Comparison of ENCODE assay signal across 29 cellular contexts in genomic region chr15:74604983-74605809, GRCh38. TPM values are rescaled to one million over a fixed set of nuclear protein-coding genes. Genes with fewer than 3 reads are reported as not detected.
DNase-seq lines count a peak whose midpoint lies in the region; ATAC-seq, FAIRE-seq and TF ChIP-seq lines count a peak whose summit lies in the region.
"Had no signal": no experiment of that assay in that cellular context is flagged by ENCODE, and none has a peak within 500 bp of the region (broad histone marks: within the 10 kb centered on the region; RNA-seq: fewer than 3 reads in every experiment).

No MANE protein-coding gene starts in this region.

- no TSS peak for BruUV-seq in HepG2 (replicated peaks; lab: Mats Ljungman, UMichigan)

- H2AFZ ChIP-seq in HepG2 (ENCODE audit: low read length): no peak overlapping the region
- H2AFZ ChIP-seq: neural progenitor cell had no signal

- POLR2A ChIA-PET in HepG2 (lab: Yijun Ruan, JAX): no interaction called here

- peak; percentile 40 for FAIRE-seq in HepG2 (lab: Jason Lieb, UNC)
- FAIRE-seq: endometrium, K562, TTC549 had no signal

- DNase-seq in DMS153 treated with DMSO at 0.1 percent for 48 hours (lab: John Stamatoyannopoulos, UW; ENCODE audit: unreplicated experiment) (peak; percentile 3), M059J (ENCODE audit: low read depth) (peak; percentile 28), NCI-H748 (lab: John Stamatoyannopoulos, UW; ENCODE audit: unreplicated experiment) (peak; percentile 73), HepG2 (ENCODE audit: low spot score) (peak; percentile 22), omental fat pad (ENCODE audit: low spot score) (no peak), Right ventricle myocardium inferior (ENCODE audit: missing footprints) (no peak)
- DNase-seq: activated CD4-positive, alpha-beta T cell treated with anti-CD3 and anti-CD28 coated beads for 4 hours; activated gamma-delta T cell; activated naive CD8-positive, alpha-beta T cell treated with anti-CD3 and anti-CD28 coated beads, Interleukin-2, amount 50 U/mL, for 24 hours; activated T-cell treated with anti-CD3 and anti-CD28 coated beads, Interleukin-2, amount 50 U/mL, for 24 hours; Calu3; GOT3; immature natural killer cell; left colon; NCI-H1417 treated with DMSO at 0.1 percent for 48 hours; NCI-H82; stimulated activated CD4-positive, alpha-beta T cell treated with anti-CD3 and anti-CD28 coated beads, Interleukin-12 subunit alpha, Interleukin-12 subunit beta, amount 100 ng/mL, for 4 hours; stimulated activated CD4-positive, alpha-beta T cell treated with anti-CD3 and anti-CD28 coated beads, Interleukin-4, amount 100 ng/mL, for 1 hour; upper lobe of right lung had no signal

- H3K79me2 ChIP-seq in HepG2 (ENCODE audit: insufficient read depth, low read length): no peaks in the 10 kb centered on the region

- TF ChIP-seq POLR2A in HepG2 (IDR thresholded peaks at IDR 0.05; ENCODE audit: insufficient read depth in 1 of 2, low read depth in 2 of 2, low read length in 2 of 2): no peak

- H3K36me3 ChIP-seq in HepG2 (replicated peaks in 1 of 2; ENCODE audit: control insufficient read depth in 1 of 2, insufficient read depth in 2 of 2, low read length in 2 of 2): no peaks in the 10 kb centered on the region
- H3K36me3 ChIP-seq: gastroesophageal sphincter, neural progenitor cell, suprapubic skin, upper lobe of right lung had no signal

- in situ Hi-C loops in HepG2 (cut with HindIII; ENCODE audit: extremely low pct_ligation_motif_present, low pct_unique_long_range_greater_than_20kb): no loop called here

- intact Hi-C loops in HepG2 (cut with micrococcal nuclease; ENCODE audit: unreplicated experiment): no loop called here
- intact Hi-C loops in Right ventricle myocardium inferior (cut with DNase I): no loop called here

- no peak for TF ChIP-seq RAD21 in HepG2 (CRISPR knock-in tag; IDR thresholded peaks at IDR 0.05)

- peaks cover 32% of the 10 kb centered on the region for H3K4me1 ChIP-seq in HepG2 (ENCODE audit: insufficient read depth, low read length)
- H3K4me1 ChIP-seq: suprapubic skin, upper lobe of right lung had no signal

- TF ChIP-seq EP300 in HepG2 (IDR thresholded peaks at IDR 0.05; ENCODE audit: low read depth in 2 of 2, low read length in 2 of 2) (no peak), HepG2 (CRISPR knock-in tag; IDR thresholded peaks at IDR 0.05; ENCODE audit: borderline replicate concordance) (no peak)

- H4K20me1 ChIP-seq in HepG2 (ENCODE audit: insufficient read depth, low read length): no peaks in the 10 kb centered on the region

- no peaks in the 10 kb centered on the region for H3K9me3 ChIP-seq in HepG2 (ENCODE audit: low read length)
- H3K9me3 ChIP-seq: gastroesophageal sphincter, suprapubic skin, upper lobe of right lung had no signal

- H3K4me3 ChIP-seq in HepG2 (replicated peaks in 1 of 3; ENCODE audit: insufficient read depth in 1 of 3, low read depth in 2 of 3, low read length in 3 of 3): no peak overlapping the region
- H3K4me3 ChIP-seq: gastroesophageal sphincter, K562, neural progenitor cell, SK-N-MC, suprapubic skin, upper lobe of right lung had no signal

- H3K27ac ChIP-seq in HepG2 (ENCODE audit: extremely low read length, insufficient read depth, low read length): no peak overlapping the region
- H3K27ac ChIP-seq: gastroesophageal sphincter, neural progenitor cell, RWPE1, SK-N-MC, suprapubic skin, upper lobe of right lung had no signal

- CTCF ChIA-PET in HepG2 (lab: Yijun Ruan, JAX; ENCODE audit: low intra/inter-chr PET ratio, low total read pairs): no interaction called here

- TF ChIP-seq CTCF in HepG2 (CRISPR knock-in tag; IDR thresholded peaks at IDR 0.05) (peak; percentile 39), omental fat pad (IDR thresholded peaks at IDR 0.05) (no peak)

- H3K9ac ChIP-seq in HepG2 (ENCODE audit: insufficient read depth, low read depth, low read length): no peak overlapping the region
- H3K9ac ChIP-seq: neural progenitor cell had no signal

- ATAC-seq in HepG2 (peak; percentile 12; the same call in 1 of the 3 replicates), omental fat pad (ENCODE audit: low FRiP score) (no peak), Right ventricle myocardium inferior (no peak), HG02938 (IDR thresholded peaks at IDR 0.05; ENCODE audit: unreplicated experiment) (no peak)
- ATAC-seq: activated naive CD8-positive, alpha-beta T cell treated with anti-CD3 and anti-CD28 coated beads, Interleukin-2, amount 50 U/mL, for 24 hours; gastroesophageal sphincter; K562; left colon; sciatic nerve; upper lobe of right lung had no signal

- peaks cover 11 to 31% of the 10 kb centered on the region in 2 experiments for H3K27me3 ChIP-seq in HepG2 (ENCODE audit: control insufficient read depth in 1 of 2, insufficient read depth in 2 of 2, low read length in 2 of 2)
- H3K27me3 ChIP-seq: gastroesophageal sphincter, neural progenitor cell, suprapubic skin, upper lobe of right lung had no signal

- WGBS in HepG2 (ENCODE audit: low lambda C conversion rate): under 1% methylated on average over 7 of the region's 12 CpGs

- H3K4me2 ChIP-seq in HepG2 (ENCODE audit: low read depth, low read length): no peak overlapping the region
- H3K4me2 ChIP-seq: neural progenitor cell had no signal

TF ChIP-seq in HepG2, 621 proteins besides CTCF, POLR2A, EP300 and RAD21:
- TF ChIP-seq ETS1 (CRISPR knock-in tag; IDR thresholded peaks at IDR 0.05): no peak
- TF ChIP-seq ZBTB20 (CRISPR knock-in tag; IDR thresholded peaks at IDR 0.05; ENCODE audit: borderline replicate concordance, low read depth): no peak
- TF ChIP-seq HNRNPK (IDR thresholded peaks at IDR 0.05; ENCODE audit: low read depth, low read length, poor library complexity, severe bottlenecking): no peak
- TF ChIP-seq ZFX (CRISPR knock-in tag; IDR thresholded peaks at IDR 0.05; ENCODE audit: low read depth): 0 out of 2 replicates have a peak, but pooled peaks have one; percentile 15
- 0 out of 2 replicates have a peak, but pooled peaks have one; percentile 6 for TF ChIP-seq GABPA (IDR thresholded peaks at IDR 0.05; ENCODE audit: low read depth, low read length)
- no peak for TF ChIP-seq GABPA (CRISPR knock-in tag; IDR thresholded peaks at IDR 0.05; ENCODE audit: low read depth)
- peak; percentile 27; the same call in 1 of the 2 replicates for TF ChIP-seq STAG1 (CRISPR knock-in tag; IDR thresholded peaks at IDR 0.05)
- no peak for TF ChIP-seq HOXA7 (CRISPR knock-in tag; IDR thresholded peaks at IDR 0.05)
- TF ChIP-seq FOSL2 (CRISPR knock-in tag; IDR thresholded peaks at IDR 0.05): no peak
TF ChIP-seq in HepG2: peak in this region for 3.

RNA-seq across cellular contexts. Expression of gene CLK3, which starts 10.4 kb away (rescaled TPM):
- 60.7 and 81.1 TPM in 2 replicates for total RNA-seq in M059J (2014; rRNA removed; shearing (Covaris generic))
- total RNA-seq in HepG2 (2016; rRNA removed; fragmentation: Illumina TruSeq; extraction: Trizol) (31.4 and 41.5 TPM in 2 replicates), omental fat pad (100 to 1,000 TPM in 2 of 4 donors, 10 to 100 TPM in 2; 83.8 to 153 (median 103) TPM), Right ventricle myocardium inferior (47.3 TPM)
- 21.2 TPM in 2 replicates for total RNA-seq in HepG2 (2016; cell fraction: cytosol; rRNA removed; fragmentation: Illumina TruSeq; extraction: Trizol; ENCODE audit: low read depth)
- 29.0 and 39.7 TPM in 2 replicates for total RNA-seq in HepG2 (2016; cell fraction: insoluble cytoplasmic fraction; rRNA removed; fragmentation: Illumina TruSeq; extraction: Trizol)
- total RNA-seq in HepG2 (2016; cell fraction: membrane; rRNA removed; fragmentation: Illumina TruSeq; extraction: Trizol): 19.8 and 21.9 TPM in 2 replicates
- total RNA-seq in HepG2 (2016; cell fraction: nucleus; rRNA removed; fragmentation: Illumina TruSeq; extraction: Trizol): 49.0 and 49.2 TPM in 2 replicates
- polyA plus RNA-seq in HepG2 (2011; rRNA removed): 82.0 and 89.1 TPM in 2 replicates
- 59.3 and 68.4 TPM in 2 replicates for polyA plus RNA-seq in HepG2 (2011; cell fraction: cytosol; rRNA removed)
- polyA plus RNA-seq in HepG2 (2011; cell fraction: nucleus; rRNA removed): 264 and 302 TPM in 2 replicates
- polyA plus RNA-seq in HepG2 (2012): 34.0 and 40.7 TPM in 2 replicates
- polyA plus RNA-seq in HepG2 (2016; cell fraction: cytosol; fragmentation: Illumina TruSeq; extraction: Trizol; ENCODE audit: low read depth): 8.0 and 8.4 TPM in 2 replicates
- 33.8 and 35.7 TPM in 2 replicates for polyA plus RNA-seq in HepG2 (2016; cell fraction: insoluble cytoplasmic fraction; fragmentation: Illumina TruSeq; extraction: Trizol; ENCODE audit: low read depth)
- 11.6 and 14.5 TPM in 2 replicates for polyA plus RNA-seq in HepG2 (2016; cell fraction: membrane; fragmentation: Illumina TruSeq; extraction: Trizol; ENCODE audit: low read depth)
- polyA plus RNA-seq in HepG2 (2016; cell fraction: nucleus; fragmentation: Illumina TruSeq; extraction: Trizol; ENCODE audit: insufficient read depth, low read depth): 101 and 109 TPM in 2 replicates
- polyA minus RNA-seq in HepG2 (2011; rRNA and poly(A)+ RNA removed; ENCODE audit: low replicate concordance): 181 and 249 TPM in 2 replicates
- polyA minus RNA-seq in HepG2 (2011; cell fraction: cytosol; rRNA and poly(A)+ RNA removed): 23.0 and 27.8 TPM in 2 replicates
- 142 and 155 TPM in 2 replicates for polyA minus RNA-seq in HepG2 (2011; cell fraction: nucleus; rRNA and poly(A)+ RNA removed)

Comparison
In these comparisons a context has a peak if more than half of its experiments do, and no peak if none do; other contexts are left out.
1. DNase-seq: peak in DMS153 treated with DMSO at 0.1 percent for 48 hours (single experiment), M059J (single experiment), NCI-H748 (single experiment) and HepG2 (single experiment); none in omental fat pad (single experiment) and Right ventricle myocardium inferior (single experiment).